In genomic region chr22:37608477-37609239, GRCh38 we compare ENCODE assay signal across 8 cellular contexts. TPM values are rescaled to one million over a fixed set of nuclear protein-coding genes. Genes with fewer than 3 reads are reported as not detected.
DNase-seq lines count a peak whose midpoint lies in the region; ATAC-seq, FAIRE-seq and TF ChIP-seq lines count a peak whose summit lies in the region.

A gene with protein sequence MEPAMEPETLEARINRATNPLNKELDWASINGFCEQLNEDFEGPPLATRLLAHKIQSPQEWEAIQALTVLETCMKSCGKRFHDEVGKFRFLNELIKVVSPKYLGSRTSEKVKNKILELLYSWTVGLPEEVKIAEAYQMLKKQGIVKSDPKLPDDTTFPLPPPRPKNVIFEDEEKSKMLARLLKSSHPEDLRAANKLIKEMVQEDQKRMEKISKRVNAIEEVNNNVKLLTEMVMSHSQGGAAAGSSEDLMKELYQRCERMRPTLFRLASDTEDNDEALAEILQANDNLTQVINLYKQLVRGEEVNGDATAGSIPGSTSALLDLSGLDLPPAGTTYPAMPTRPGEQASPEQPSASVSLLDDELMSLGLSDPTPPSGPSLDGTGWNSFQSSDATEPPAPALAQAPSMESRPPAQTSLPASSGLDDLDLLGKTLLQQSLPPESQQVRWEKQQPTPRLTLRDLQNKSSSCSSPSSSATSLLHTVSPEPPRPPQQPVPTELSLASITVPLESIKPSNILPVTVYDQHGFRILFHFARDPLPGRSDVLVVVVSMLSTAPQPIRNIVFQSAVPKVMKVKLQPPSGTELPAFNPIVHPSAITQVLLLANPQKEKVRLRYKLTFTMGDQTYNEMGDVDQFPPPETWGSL (plus strand): TSS chr22:37608834. CDS start chr22:37608861, 27 bp downstream.

- H3K9ac ChIP-seq in keratinocyte (ENCODE audit: control insufficient read depth, extremely low read depth, insufficient read depth, low read length): peak within 1 kb of the TSS; percentile 89

- peaks cover 29% of the 10 kb centered on the region for H3K79me2 ChIP-seq in keratinocyte (ENCODE audit: control insufficient read depth, insufficient read depth, low read length)

- peaks cover 2 to 6% of the 10 kb centered on the region in 2 experiments for H3K36me3 ChIP-seq in keratinocyte (ENCODE audit: control insufficient read depth in 2 of 2, extremely low read depth in 1 of 2, insufficient read depth in 2 of 2, low read length in 2 of 2)

- DNase-seq in AML-193 (lab: John Stamatoyannopoulos, UW): peak; percentile 91 to 93
- DNase-seq in NCI-H510A (lab: John Stamatoyannopoulos, UW): peak; percentile 89
- peak; percentile 94 for DNase-seq in activated CD4-positive, alpha-beta T cell treated with anti-CD3 and anti-CD28 coated beads for 1 hour
- DNase-seq in cerebellar nuclear complex (lab: John Stamatoyannopoulos, UW): peak; percentile 82 to 86
- peak; percentile 63 for DNase-seq in keratinocyte (ENCODE audit: low read depth, low spot score)
- peak; percentile 89 to 96 (median 94) for DNase-seq in stimulated activated CD4-positive, alpha-beta T cell treated with anti-CD3 and anti-CD28 coated beads, Interleukin-12 subunit alpha, Interleukin-12 subunit beta, amount 100 ng/mL, for 48 hours (ENCODE audit: low read depth in 2 of 3, low spot score in 1 of 3)

- H3K4me1 ChIP-seq in keratinocyte (ENCODE audit: control insufficient read depth, extremely low read depth, insufficient read depth, low read length): peaks cover 30% of the 10 kb centered on the region

- no peak for FAIRE-seq in keratinocyte (lab: Jason Lieb, UNC)

- peak within 1 kb of the TSS; percentile 96 for H3K4me2 ChIP-seq in keratinocyte (ENCODE audit: control insufficient read depth, extremely low read depth, insufficient read depth, low read depth, low read length)

- no peaks in the 10 kb centered on the region for H3K27me3 ChIP-seq in keratinocyte (ENCODE audit: control insufficient read depth, extremely low read depth, insufficient read depth, low read length)

- H3K9me1 ChIP-seq in keratinocyte (ENCODE audit: control insufficient read depth, extremely low read depth, insufficient read depth, low read length): no peaks in the 10 kb centered on the region

- H2AFZ ChIP-seq in keratinocyte (ENCODE audit: control insufficient read depth, low read length): peak within 1 kb of the TSS; percentile 87

- peak within 1 kb of the TSS; percentile 75 to 96 (median 94) for H3K4me3 ChIP-seq in keratinocyte (ENCODE audit: control insufficient read depth in 2 of 3, extremely low read depth in 1 of 3, insufficient read depth in 2 of 3, low read depth in 1 of 3, low read length in 3 of 3)

- peak; percentile 81 for ATAC-seq in HG03432 (IDR thresholded peaks at IDR 0.05; ENCODE audit: unreplicated experiment)

- dilution Hi-C loops in keratinocyte (cut with MboI; ENCODE audit: extremely low pct_ligation_motif_present, low sequenced_read_pairs): no loop called here

- TF ChIP-seq POLR2A in GM19193 (IDR thresholded peaks at IDR 0.05; ENCODE audit: extremely low read depth, insufficient read depth, insufficient read length): peak; percentile 55

- peak within 1 kb of the TSS; percentile 93 for H3K27ac ChIP-seq in keratinocyte (ENCODE audit: control insufficient read depth, insufficient read depth, low read length)

- no peak for TF ChIP-seq CTCF in keratinocyte (optimal IDR thresholded peaks at IDR 0.05 in 1 of 3, IDR thresholded peaks at IDR 0.05 in 1 of 3, conservative IDR thresholded peaks at IDR 0.05 in 1 of 3; ENCODE audit: extremely low read depth in 1 of 3, insufficient read depth in 2 of 3, low read length in 3 of 3)

- no peaks in the 10 kb centered on the region for H3K9me3 ChIP-seq in keratinocyte (ENCODE audit: control insufficient read depth, low read depth, low read length)

- H4K20me1 ChIP-seq in keratinocyte (ENCODE audit: control insufficient read depth, extremely low read depth, insufficient read depth, low read length): no peaks in the 10 kb centered on the region

RNA-seq across cellular contexts. Expression of the gene that starts here (rescaled TPM):
- 29.2 to 36.4 TPM (median 32.5 TPM) in 3 replicates for polyA plus RNA-seq in keratinocyte
- polyA plus RNA-seq in keratinocyte (2011; ENCODE audit: low read depth): 25.0 TPM
- 22.9 and 26.0 TPM in 2 replicates for polyA plus RNA-seq in keratinocyte (2011; cell fraction: cytosol; rRNA removed)
- polyA plus RNA-seq in keratinocyte (2011; cell fraction: nucleus; rRNA removed): 104 and 125 TPM in 2 replicates
- 28.2 and 30.6 TPM in 2 replicates for polyA plus RNA-seq in keratinocyte (2012; ENCODE audit: low replicate concordance)
- polyA minus RNA-seq in keratinocyte: 25.9 to 31.7 TPM (median 27.1 TPM) in 3 replicates
- 25.9 TPM for polyA minus RNA-seq in keratinocyte (2011; cell fraction: cytosol; rRNA and poly(A)+ RNA removed)
- 30.6 and 40.9 TPM in 2 replicates for polyA minus RNA-seq in keratinocyte (2011; cell fraction: nucleus; rRNA and poly(A)+ RNA removed)

Comparison
In these comparisons a context has a peak if more than half of its experiments do, and no peak if none do; other contexts are left out.
1. Peak in every context shown above with its lines: DNase-seq, ATAC-seq, H3K4me3 ChIP-seq and H3K27ac ChIP-seq.